ENCODE assay signal across 9 cellular contexts in genomic region chr2:160061533-160062282, GRCh38. TPM values are rescaled to one million over a fixed set of nuclear protein-coding genes. Genes with fewer than 3 reads are reported as not detected.
DNase-seq lines count a peak whose midpoint lies in the region; ATAC-seq, FAIRE-seq and TF ChIP-seq lines count a peak whose summit lies in the region.
"Had no signal": no experiment of that assay in that cellular context is flagged by ENCODE, and none has a peak within 500 bp of the region (broad histone marks: within the 10 kb centered on the region; RNA-seq: fewer than 3 reads in every experiment).

No MANE protein-coding gene starts in this region.

- H2AFZ ChIP-seq in PC-3 (ENCODE audit: low read length) (peak overlapping the region; percentile 98), fibroblast of lung (ENCODE audit: low read length) (peak overlapping the region; percentile 92)

- peaks cover 7% of the 10 kb centered on the region for H3K36me3 Mint-ChIP-seq in neural crest cell (ENCODE audit: low read depth)

- H3K4me2 ChIP-seq in A549 (peak overlapping the region; percentile 84), PC-3 (ENCODE audit: low read length) (peak overlapping the region; percentile 92), fibroblast of lung (ENCODE audit: extremely low read depth, insufficient read depth, low read length) (peak overlapping the region; percentile 93)

- H4K20me1 ChIP-seq in PC-3 (ENCODE audit: low read length) = no peaks in the 10 kb centered on the region
- no peaks in the 10 kb centered on the region for H4K20me1 ChIP-seq in fibroblast of lung (ENCODE audit: control insufficient read depth, extremely low read depth, insufficient read depth, low read length)

- no peak for TF ChIP-seq RAD21 in A549 (conservative IDR thresholded peaks at IDR 0.05 in 1 of 2, IDR thresholded peaks at IDR 0.05 in 1 of 2)

- intact Hi-C loops in PC-3 (cut with micrococcal nuclease) = no loop called here

- TF ChIP-seq POLR2A in A549 (IDR thresholded peaks at IDR 0.05; ENCODE audit: low read length) = no peak

- POLR2A ChIA-PET in A549 (lab: Yijun Ruan, JAX) = no interaction called here
- POLR2A ChIA-PET in PC-3 (lab: Charles Lee; ENCODE audit: unreplicated experiment) = no interaction called here

- CTCF ChIA-PET in A549 (lab: Yijun Ruan, JAX) (interaction anchor here (0.8 to 1.1 kb wide), 3 partner anchors 9 to 209 kb away, joined by 3 to 4 read pairs (median 3); no protein-coding TSS in a partner anchor), PC-3 (lab: Charles Lee) (no interaction called here)

- H3K4me1 Mint-ChIP-seq in neural crest cell = peaks cover 20% of the 10 kb centered on the region

- no peaks in the 10 kb centered on the region for H3K27me3 ChIP-seq in PC-3 (ENCODE audit: low read length)
- H3K27me3 ChIP-seq in fibroblast of lung (ENCODE audit: control insufficient read depth, insufficient read depth, low read length) = peaks cover 4% of the 10 kb centered on the region

- 88% methylated on average over 22 of the region's 45 CpGs for WGBS in A549 (ENCODE audit: missing lambda C conversion rate)

- H3F3A ChIP-seq in PC-3 (ENCODE audit: low read length, unreplicated experiment) = no peaks in the 10 kb centered on the region

- no peaks in the 10 kb centered on the region for H3K36me3 ChIP-seq in PC-3 (ENCODE audit: low read depth, low read length)
- H3K36me3 ChIP-seq in fibroblast of lung (ENCODE audit: control insufficient read depth, insufficient read depth, low read length) = no peaks in the 10 kb centered on the region
- H3K36me3 ChIP-seq: neutrophil had no signal

- H3K9ac ChIP-seq in PC-3 (ENCODE audit: low read length) = peak overlapping the region; percentile 40
- peak overlapping the region; percentile 55 for H3K9ac ChIP-seq in fibroblast of lung (ENCODE audit: insufficient read depth, low read length)

- BruUV-seq in PC-3 (replicated peaks; lab: Mats Ljungman, UMichigan) = no TSS peak

- H3K27ac ChIP-seq in A549 (peak overlapping the region; percentile 76 to 90), PC-3 (ENCODE audit: low read length) (no peak overlapping the region), fibroblast of lung (ENCODE audit: insufficient read depth, low read length) (no peak overlapping the region)
- H3K27ac ChIP-seq: neutrophil had no signal

- DNase-seq in A549 (ENCODE audit: low read depth in 1 of 2, low spot score in 1 of 2) (peak in 1 of 2 experiments; percentile 15), PC-3 (no peak), fibroblast of lung (ENCODE audit: low read depth in 2 of 2) (no peak), neural crest cell (ENCODE audit: low read depth, low spot score) (no peak), islet precursor cell (no peak), OCI-M1 (lab: John Stamatoyannopoulos, UW) (no peak)

- H3K27ac Mint-ChIP-seq in neural crest cell (ENCODE audit: unreplicated experiment) = no peak overlapping the region

- TF ChIP-seq EP300 in A549 (IDR thresholded peaks at IDR 0.05) = no peak

- FAIRE-seq in A549 (lab: Jason Lieb, UNC) = no peak

- peaks cover 9% of the 10 kb centered on the region; the same call in 2 of the 3 replicates for H3K4me1 ChIP-seq in A549
- peaks cover 7% of the 10 kb centered on the region; the same call in 1 of the 2 replicates for H3K4me1 ChIP-seq in PC-3 (ENCODE audit: insufficient read depth, low read length)
- H3K4me1 ChIP-seq in fibroblast of lung (ENCODE audit: control insufficient read depth, extremely low read depth, insufficient read depth, low read length) = no peaks in the 10 kb centered on the region

- peaks cover 4% of the 10 kb centered on the region for H3K9me3 Mint-ChIP-seq in neural crest cell

- H3K27me3 Mint-ChIP-seq in neural crest cell (ENCODE audit: low read depth) = peaks cover 49% of the 10 kb centered on the region

- H3K4me3 Mint-ChIP-seq in neural crest cell = peak overlapping the region; percentile 66

- H3K9me2 ChIP-seq in PC-3 (replicated peaks; ENCODE audit: low read length) = no peaks in the 10 kb centered on the region

- ATAC-seq in A549 (peak; percentile 37 to 40; a peak in 4 of 6 replicates), PC-3 (peak; percentile 13), GM19023 (IDR thresholded peaks at IDR 0.05; ENCODE audit: unreplicated experiment) (no peak), HG03571 (IDR thresholded peaks at IDR 0.05; ENCODE audit: unreplicated experiment) (no peak)

- TF ChIP-seq CTCF in A549 (IDR thresholded peaks at IDR 0.05) (no peak), PC-3 (conservative IDR thresholded peaks at IDR 0.05; ENCODE audit: low read depth, low read length) (no peak), fibroblast of lung (conservative IDR thresholded peaks at IDR 0.05 in 1 of 2, IDR thresholded peaks at IDR 0.05 in 1 of 2; ENCODE audit: low read depth in 1 of 2, low read length in 2 of 2) (no peak), neural crest cell (conservative IDR thresholded peaks at IDR 0.05) (no peak)

- no peaks in the 10 kb centered on the region for H3K79me2 ChIP-seq in PC-3 (ENCODE audit: low read length)
- H3K79me2 ChIP-seq in fibroblast of lung (ENCODE audit: control insufficient read depth, insufficient read depth, low read length) = no peaks in the 10 kb centered on the region

- H3K4me3 ChIP-seq in A549 = peak overlapping the region; percentile 82
- H3K4me3 ChIP-seq in PC-3 (ENCODE audit: low read length) = peak overlapping the region; percentile 75
- H3K4me3 ChIP-seq in fibroblast of lung (replicated peaks in 1 of 4; ENCODE audit: control extremely low read depth in 1 of 4, insufficient read depth in 1 of 4, low read depth in 3 of 4, low read length in 4 of 4) = peak overlapping the region; percentile 62 to 77 (median 68)

- H3K9me3 ChIP-seq in A549 (no peaks in the 10 kb centered on the region), PC-3 (ENCODE audit: low read length) (no peaks in the 10 kb centered on the region), fibroblast of lung (ENCODE audit: control insufficient read depth, insufficient read depth, low read depth, low read length) (no peaks in the 10 kb centered on the region)
- H3K9me3 ChIP-seq: neutrophil had no signal

TF ChIP-seq in A549, 52 proteins besides CTCF, POLR2A, EP300 and RAD21:
- TF ChIP-seq HEYL (CRISPR knock-in tag; IDR thresholded peaks at IDR 0.05) = no peak
- no peak for TF ChIP-seq CHD2 (IDR thresholded peaks at IDR 0.05; ENCODE audit: low read length, partially characterized antibody)
- no peak for TF ChIP-seq RCOR1 (IDR thresholded peaks at IDR 0.05; ENCODE audit: low read depth, low read length)
- no peak for TF ChIP-seq RARB (CRISPR knock-in tag; IDR thresholded peaks at IDR 0.05)
- no peak for TF ChIP-seq TP53 (CRISPR knock-in tag; IDR thresholded peaks at IDR 0.05)

RNA-seq across cellular contexts. Expression of gene PLA2R1, which starts 0.7 kb away (rescaled TPM):
- 6.8 and 7.2 TPM in 2 replicates for polyA plus RNA-seq in A549 (2011; rRNA removed)
- polyA plus RNA-seq in A549 (2012; cell fraction: cytosol; rRNA removed) = 1.0 and 1.2 TPM in 2 replicates
- 0.78 and 1.3 TPM in 2 replicates for polyA plus RNA-seq in A549 (2012; cell fraction: nucleus; rRNA removed)
- 2.5 to 3.6 TPM (median 3.3 TPM) in 3 replicates for polyA plus RNA-seq in A549 (2017; fragmentation: RNase III; extraction: RNeasy Plus Mini Kit Qiagen cat#74134 plus additional on column Dnase treatment)
- polyA minus RNA-seq in A549 (2011; rRNA and poly(A)+ RNA removed) = 4.6 and 5.0 TPM in 2 replicates
- 2.4 and 3.4 TPM in 2 replicates for total RNA-seq in PC-3 (2014; rRNA removed)
- total RNA-seq in fibroblast of lung = 3.1 and 8.3 TPM in 2 replicates
- polyA plus RNA-seq in fibroblast of lung = 2.5 and 8.0 TPM in 2 replicates
- polyA plus RNA-seq in fibroblast of lung (2012) = 1.8 and 4.8 TPM in 2 replicates
- 0.70 and 1.8 TPM in 2 replicates for polyA minus RNA-seq in fibroblast of lung (ENCODE audit: low replicate concordance)
- total RNA-seq in neural crest cell = 0.09 and 0.18 TPM in 2 replicates

Comparison
In these comparisons a context has a peak if more than half of its experiments do, and no peak if none do; other contexts are left out.
1. ATAC-seq: peak in A549 (2 of 2) and PC-3 (single experiment); none in GM19023 (single experiment) and HG03571 (single experiment).
2. H3K27ac ChIP-seq: peak in A549 (2 of 2); none in PC-3 (single experiment) and fibroblast of lung (single experiment).
3. Peak in every context shown above with its lines, with median percentiles within 50 percentile points of each other: H3K4me2 ChIP-seq and H3K4me3 ChIP-seq.